In genomic region chr6:158040051-158040803, GRCh38 we compare ENCODE assay signal across 8 cellular contexts. TPM values are rescaled to one million over a fixed set of nuclear protein-coding genes. Genes with fewer than 3 reads are reported as not detected.
DNase-seq lines count a peak whose midpoint lies in the region; ATAC-seq, FAIRE-seq and TF ChIP-seq lines count a peak whose summit lies in the region.

No MANE protein-coding gene starts in this region.

- POLR2A ChIA-PET in GM12878 (lab: Charles Lee) = no interaction called here

- H3K27me3 ChIP-seq in OCI-LY3 (ENCODE audit: low read depth, low read length) = no peaks in the 10 kb centered on the region
- no peaks in the 10 kb centered on the region for H3K27me3 ChIP-seq in GM12878 (replicated peaks in 1 of 2; ENCODE audit: control insufficient read depth in 2 of 2, insufficient read depth in 2 of 2, low read length in 1 of 2)
- no peaks in the 10 kb centered on the region for H3K27me3 ChIP-seq in suprapubic skin

- H3K79me2 ChIP-seq in OCI-LY3 (ENCODE audit: low read length) (0 out of 2 replicates have a peak, but pooled peaks cover 4% of the 10 kb centered on the region), GM12878 (ENCODE audit: control insufficient read depth, insufficient read depth, low read length) (no peaks in the 10 kb centered on the region)

- peak overlapping the region; percentile 100 for H3K4me2 ChIP-seq in OCI-LY3 (ENCODE audit: low read length)
- no peak overlapping the region for H3K4me2 ChIP-seq in GM12878 (ENCODE audit: control insufficient read depth, insufficient read depth)

- H3K9me3 ChIP-seq in OCI-LY3 (ENCODE audit: insufficient read depth, low read length) = no peaks in the 10 kb centered on the region
- no peaks in the 10 kb centered on the region for H3K9me3 ChIP-seq in GM12878 (replicated peaks; ENCODE audit: control insufficient read depth, insufficient read depth, low read length)
- no peaks in the 10 kb centered on the region for H3K9me3 ChIP-seq in suprapubic skin

- H3K9ac ChIP-seq in OCI-LY3 (ENCODE audit: low read length) (peak overlapping the region; percentile 65), GM12878 (ENCODE audit: control insufficient read depth, insufficient read depth, low read length) (no peak overlapping the region)

- H3K4me1 ChIP-seq in OCI-LY3 (ENCODE audit: low read length) (peaks cover 64% of the 10 kb centered on the region), GM12878 (ENCODE audit: control insufficient read depth, insufficient read depth, low read length) (peaks cover 11% of the 10 kb centered on the region), suprapubic skin (peaks cover 45% of the 10 kb centered on the region)

- 16% methylated on average over 6 of the region's 6 CpGs for WGBS in GM12878 (ENCODE audit: insufficient coverage, insufficient replicate concordance, low lambda C conversion rate, missing lambda C conversion rate)
- 56% methylated on average over 6 of the region's 6 CpGs for WGBS in suprapubic skin

- no peak for TF ChIP-seq EP300 in GM12878 (IDR thresholded peaks at IDR 0.05; ENCODE audit: borderline replicate concordance in 1 of 2, control insufficient read depth in 1 of 2, low read depth in 2 of 2, low read length in 2 of 2)
- TF ChIP-seq EP300 in suprapubic skin (IDR thresholded peaks at IDR 0.05) = no peak

- intact Hi-C loops in GM12878 (cut with micrococcal nuclease; ENCODE audit: unreplicated experiment) = no loop called here

- no peak for TF ChIP-seq RAD21 in GM12878 (IDR thresholded peaks at IDR 0.05; ENCODE audit: insufficient read depth, low read depth, low read length)

- ATAC-seq in GM21423 (IDR thresholded peaks at IDR 0.05; ENCODE audit: unreplicated experiment) = peak; percentile 57
- peak; percentile 86 for ATAC-seq in GM12878

- DNase-seq in AG09319 (ENCODE audit: extremely low read depth, low read depth) = peak; percentile 90
- DNase-seq in GM12878 (ENCODE audit: low read depth, low spot score) = peak; percentile 58
- DNase-seq in kidney tubule cell (ENCODE audit: low spot score) = peak; percentile 96
- peak in 1 of 2 donors; percentile 54 for DNase-seq in suprapubic skin (ENCODE audit: low spot score in 2 of 2)
- no peak for DNase-seq in occipital lobe (lab: John Stamatoyannopoulos, UW)
- no peak for DNase-seq in NCI-H82 treated with DMSO at 0.1 percent for 48 hours (lab: John Stamatoyannopoulos, UW; ENCODE audit: unreplicated experiment)

- BruUV-seq in GM12878 (replicated peaks; lab: Mats Ljungman, UMichigan) = no TSS peak

- H2AFZ ChIP-seq in OCI-LY3 (ENCODE audit: low read depth, low read length) = no peak overlapping the region
- H2AFZ ChIP-seq in GM12878 (ENCODE audit: control insufficient read depth, low read depth, low read length) = no peak overlapping the region

- H3K36me3 ChIP-seq in OCI-LY3 (replicated peaks; ENCODE audit: low read depth, low read length) = peaks cover 8% of the 10 kb centered on the region
- no peaks in the 10 kb centered on the region; a peak in 1 of 4 replicates for H3K36me3 ChIP-seq in GM12878 (ENCODE audit: control insufficient read depth in 2 of 2, insufficient read depth in 2 of 2, low read length in 1 of 2)
- no peaks in the 10 kb centered on the region for H3K36me3 ChIP-seq in suprapubic skin

- CTCF ChIA-PET in GM12878 (lab: Yijun Ruan, JAX) = no interaction called here

- H3K4me3 ChIP-seq in OCI-LY3 (ENCODE audit: low read length) = peak overlapping the region; percentile 78
- H3K4me3 ChIP-seq in GM12878 = no peak overlapping the region
- no peak overlapping the region for H3K4me3 ChIP-seq in suprapubic skin

- FAIRE-seq in GM12878 (lab: Jason Lieb, UNC) = no peak

- RAD21 ChIA-PET in GM12878 (lab: Charles Lee; ENCODE audit: unreplicated experiment) = no interaction called here

- H3K27ac ChIP-seq in OCI-LY3 (ENCODE audit: low read length) (peak overlapping the region; percentile 90), GM12878 (ENCODE audit: control insufficient read depth, insufficient read depth) (no peak overlapping the region), suprapubic skin (peak overlapping the region; percentile 83)

- SMC1A ChIA-PET in GM12878 (lab: Charles Lee; ENCODE audit: uncharacterized antibody, unreplicated experiment) = no interaction called here

- TF ChIP-seq CTCF in AG09319 (IDR thresholded peaks at IDR 0.05; ENCODE audit: low read depth, low read length) = no peak
- no peak for TF ChIP-seq CTCF in OCI-LY3 (IDR thresholded peaks at IDR 0.05; ENCODE audit: low read depth, low read length)
- TF ChIP-seq CTCF in GM12878 (IDR thresholded peaks at IDR 0.05 in 2 of 3, conservative IDR thresholded peaks at IDR 0.05 in 1 of 3; ENCODE audit: control insufficient read depth in 2 of 3, extremely low read depth in 1 of 3, insufficient read depth in 1 of 3, low read depth in 3 of 3, low read length in 3 of 3) = no peak
- no peak for TF ChIP-seq CTCF in suprapubic skin (IDR thresholded peaks at IDR 0.05)

- TF ChIP-seq POLR2A in GM12878 (IDR thresholded peaks at IDR 0.05; ENCODE audit: low read depth, low read length) = no peak
- no peak for TF ChIP-seq POLR2A in suprapubic skin (IDR thresholded peaks at IDR 0.05)

- H4K20me1 ChIP-seq in OCI-LY3 (ENCODE audit: insufficient read depth, low read length) (no peaks in the 10 kb centered on the region), GM12878 (ENCODE audit: control insufficient read depth, insufficient read depth) (no peaks in the 10 kb centered on the region)

- in situ Hi-C loops in GM12878 (cut with MboI) = no loop called here

TF ChIP-seq in GM12878, 131 proteins besides CTCF, POLR2A, EP300 and RAD21:
- TF ChIP-seq IKZF2 (IDR thresholded peaks at IDR 0.05) (peak; percentile 65 to 70; a peak in 2 of 4 replicates), JUND (IDR thresholded peaks at IDR 0.05; ENCODE audit: low read depth, low read length) (0 out of 2 replicates have a peak, but pooled peaks have one; percentile 17), BACH1 (IDR thresholded peaks at IDR 0.05; ENCODE audit: borderline replicate concordance) (peak; percentile 96), JUNB (IDR thresholded peaks at IDR 0.05) (peak; percentile 60), TCF7 (IDR thresholded peaks at IDR 0.05; ENCODE audit: borderline replicate concordance) (no peak), BCL11A (IDR thresholded peaks at IDR 0.05; ENCODE audit: low read depth, low read length) (peak; percentile 84), RBBP5 (conservative IDR thresholded peaks at IDR 0.05) (no peak), CREB1 (IDR thresholded peaks at IDR 0.05; ENCODE audit: low read depth) (no peak), NFIC (IDR thresholded peaks at IDR 0.05; ENCODE audit: low read depth, low read length) (peak; percentile 40; the same call in 1 of the 2 replicates), IRF4 (IDR thresholded peaks at IDR 0.05; ENCODE audit: low read depth, low read length) (peak; percentile 55; the same call in 1 of the 2 replicates), YBX1 (IDR thresholded peaks at IDR 0.05) (no peak), MEF2A (IDR thresholded peaks at IDR 0.05; ENCODE audit: insufficient read depth, low read depth, low read length) (peak; percentile 49; the same call in 1 of the 2 replicates), MTA2 (IDR thresholded peaks at IDR 0.05; ENCODE audit: low read depth) (peak; percentile 29; the same call in 1 of the 2 replicates)
TF ChIP-seq in GM12878: peak in this region for 9.

RNA-seq across cellular contexts. Expression of gene SYNJ2, which starts 58.6 kb away (rescaled TPM):
- 3.6 and 4.1 TPM in 2 replicates for total RNA-seq in GM12878 (2013; cell fraction: nucleolus; rRNA removed)
- total RNA-seq in GM12878 (2014; rRNA removed) = 0.60 and 1.4 TPM in 2 replicates
- total RNA-seq in GM12878 (2014; rRNA removed; fragmentation: Illumina TruSeq; extraction: Trizol) = 0.41 and 0.54 TPM in 2 replicates
- 0.51 and 0.87 TPM in 2 replicates for total RNA-seq in GM12878 (2021)
- 1.00 TPM for polyA plus RNA-seq in GM12878 (2011; ENCODE audit: low read depth)
- polyA plus RNA-seq in GM12878 (2011; rRNA removed) = 1.3 and 1.8 TPM in 2 replicates
- 2.1 and 2.5 TPM in 2 replicates for polyA plus RNA-seq in GM12878 (2011; cell fraction: cytosol; rRNA removed)
- 2.2 and 2.8 TPM in 2 replicates for polyA plus RNA-seq in GM12878 (2011; cell fraction: nucleus; rRNA removed)
- polyA plus RNA-seq in GM12878 (2012) = 0.91 and 1.1 TPM in 2 replicates
- polyA plus RNA-seq in GM12878 (2014; fragmentation: Illumina TruSeq; extraction: Trizol) = 0.66 and 0.95 TPM in 2 replicates
- under 1 TPM; 0.11 to 0.60 TPM for polyA plus RNA-seq in GM12878 (2014; fragmentation: Nextera tagmentation; extraction: Ambion mirVana)
- polyA plus RNA-seq in GM12878 (2014; rRNA removed) = 0.32 and 0.79 TPM in 2 replicates
- under 1 TPM; 0.43 to 0.53 TPM for polyA plus RNA-seq in GM12878 (2016; fragmentation: Nextera tagmentation; extraction: Ambion mirVana)
- polyA minus RNA-seq in GM12878 (2011; rRNA and poly(A)+ RNA removed) = 2.6 and 2.9 TPM in 2 replicates
- polyA minus RNA-seq in GM12878 (2011; cell fraction: cytosol; rRNA and poly(A)+ RNA removed) = 1.0 and 1.5 TPM in 2 replicates
- polyA minus RNA-seq in GM12878 (2011; cell fraction: nucleus; rRNA and poly(A)+ RNA removed) = 1.3 and 3.4 TPM in 2 replicates
- 10 to 100 TPM in 1 of 4 donors, 1 to 10 TPM in 3; 4.3 to 10.7 (median 6.8) TPM for total RNA-seq in suprapubic skin
- 7.2 TPM for total RNA-seq in occipital lobe

Comparison
In these comparisons a context has a peak if more than half of its experiments do, and no peak if none do; other contexts are left out.
1. DNase-seq: peak in AG09319 (single experiment), GM12878 (single experiment) and kidney tubule cell (single experiment); none in occipital lobe (single experiment) and NCI-H82 treated with DMSO at 0.1 percent for 48 hours (single experiment).